8 cellular contexts compared by ENCODE assay signal in genomic region chr3:37054370-37054769, GRCh38.
DNase-seq lines count a peak whose midpoint lies in the region; ATAC-seq and TF ChIP-seq lines count a peak whose summit lies in the region.

No MANE protein-coding gene starts in this region.

- peak; percentile 80 for ATAC-seq in GM18502 (IDR thresholded peaks at IDR 0.05; ENCODE audit: poor library complexity, unreplicated experiment)

- TF ChIP-seq CTCF in endodermal cell (conservative IDR thresholded peaks at IDR 0.05), result no peak

- no peaks in the 10 kb centered on the region for H3K27me3 Mint-ChIP-seq in endodermal cell (ENCODE audit: insufficient read depth)

- H3K9me3 ChIP-seq in stomach smooth muscle (ENCODE audit: control insufficient read depth in 2 of 2, low read length in 2 of 2) (no peaks in the 10 kb centered on the region), endodermal cell (ENCODE audit: control insufficient read depth, low read length) (no peaks in the 10 kb centered on the region)

- no peak overlapping the region for H3K4me3 ChIP-seq in stomach smooth muscle (ENCODE audit: low read length in 2 of 2)
- no peak overlapping the region for H3K4me3 ChIP-seq in endodermal cell (ENCODE audit: low read length)

- H3K36me3 ChIP-seq in stomach smooth muscle (ENCODE audit: control insufficient read depth in 2 of 2, insufficient read depth in 2 of 2, low read length in 2 of 2) (peaks cover 37 to 44% of the 10 kb centered on the region in 2 donors), endodermal cell (ENCODE audit: control insufficient read depth, insufficient read depth, low read length) (peaks cover 66% of the 10 kb centered on the region)

- peaks cover 8% of the 10 kb centered on the region for H3K4me1 Mint-ChIP-seq in endodermal cell

- H3K9ac ChIP-seq in stomach smooth muscle (ENCODE audit: low read length in 2 of 2) (no peak overlapping the region), endodermal cell (ENCODE audit: extremely low read depth, low read length, poor library complexity, severe bottlenecking) (no peak overlapping the region)

- peaks cover 58% of the 10 kb centered on the region for H3K36me3 Mint-ChIP-seq in endodermal cell (ENCODE audit: low read depth)

- H3K4me3 Mint-ChIP-seq in endodermal cell, result no peak overlapping the region

- 25 to 74% methylated on average over 1 to 3 of the region's 3 CpGs for WGBS in endodermal cell (ENCODE audit: insufficient coverage in 1 of 2, insufficient read length in 1 of 2), 2 experiments

- H3K27ac ChIP-seq in stomach smooth muscle (ENCODE audit: low read length) (peak overlapping the region; percentile 1), endodermal cell (ENCODE audit: low read depth, low read length) (no peak overlapping the region)

- DNase-seq in HCEC 1CT, result peak; percentile 34
- peak; percentile 11 for DNase-seq in NCI-H2029 (lab: John Stamatoyannopoulos, UW)
- DNase-seq in fibroblast of peridontal ligament (ENCODE audit: extremely low read depth), result peak; percentile 94
- no peak for DNase-seq in endodermal cell
- DNase-seq in stimulated activated CD4-positive, alpha-beta T cell treated with anti-CD3 and anti-CD28 coated beads, Interleukin-1b, Interleukin-23, amount 100 ng/mL, for 48 hours, result no peak
- DNase-seq in NCI-H774 (lab: John Stamatoyannopoulos, UW), result no peak

- no peak overlapping the region for H3K27ac Mint-ChIP-seq in endodermal cell

- peaks cover 7% of the 10 kb centered on the region for H3K4me1 ChIP-seq in stomach smooth muscle (ENCODE audit: control insufficient read depth, insufficient read depth, low read length)
- peaks cover 4% of the 10 kb centered on the region for H3K4me1 ChIP-seq in endodermal cell (ENCODE audit: control insufficient read depth, insufficient read depth, low read length)

- no peaks in the 10 kb centered on the region for H3K9me3 Mint-ChIP-seq in endodermal cell

- H3K27me3 ChIP-seq in stomach smooth muscle (ENCODE audit: control insufficient read depth in 1 of 2, insufficient read depth in 2 of 2, low read length in 2 of 2), result no peaks in the 10 kb centered on the region
- no peaks in the 10 kb centered on the region for H3K27me3 ChIP-seq in endodermal cell (ENCODE audit: control insufficient read depth, insufficient read depth, low read length, poor library complexity, severe bottlenecking)

Comparison
In these comparisons a context has a peak if more than half of its experiments do, and no peak if none do; other contexts are left out.
1. DNase-seq: peak in HCEC 1CT (single experiment), NCI-H2029 (single experiment) and fibroblast of peridontal ligament (single experiment); none in endodermal cell (single experiment), stimulated activated CD4-positive, alpha-beta T cell treated with anti-CD3 and anti-CD28 coated beads, Interleukin-1b, Interleukin-23, amount 100 ng/mL, for 48 hours (single experiment) and NCI-H774 (single experiment).